ENCODE assay signal across 6 cellular contexts in the genomic region with DNA sequence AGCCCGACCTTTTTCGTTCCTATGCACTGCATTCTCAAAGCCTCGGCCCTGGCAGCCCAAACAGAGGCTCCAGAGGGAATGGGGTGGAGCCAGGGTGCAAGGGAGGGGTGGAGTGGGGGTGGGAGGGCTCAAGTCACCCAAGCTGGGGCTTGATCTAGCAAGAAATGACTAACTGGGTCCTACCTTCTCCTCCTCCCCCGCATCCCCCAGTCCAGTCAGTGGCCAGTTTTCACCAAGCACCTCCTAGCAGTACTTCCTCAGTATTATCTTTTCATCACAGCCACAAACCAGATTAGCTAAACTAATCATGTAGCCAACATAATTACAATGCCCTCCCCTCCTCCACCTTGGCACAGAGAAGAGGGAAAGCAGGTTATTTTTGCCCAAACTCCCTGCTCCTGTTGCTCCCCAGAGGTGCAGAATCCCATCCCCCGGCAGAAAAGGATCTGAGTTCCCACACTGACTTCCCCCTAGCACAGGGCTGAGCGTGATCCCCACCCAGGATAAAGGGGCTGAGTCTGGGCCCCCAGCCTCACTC. TPM values are rescaled to one million over a fixed set of nuclear protein-coding genes. Genes with fewer than 3 reads are reported as not detected.
DNase-seq lines count a peak whose midpoint lies in the region; ATAC-seq and TF ChIP-seq lines count a peak whose summit lies in the region.

No MANE protein-coding gene starts in this region.

- TF ChIP-seq CTCF in 22Rv1 (IDR thresholded peaks at IDR 0.05): no peak

- peak overlapping the region; percentile 81 for H3K27ac ChIP-seq in 22Rv1

- peak; percentile 16 for ATAC-seq in left ventricle myocardium superior

- DNase-seq in NCI-H226 (peak; percentile 72), left ventricle myocardium superior (peak; percentile 79), posterior cingulate gyrus (no peak), retina (no peak), NCI-H2171 treated with DMSO at 0.1 percent for 48 hours (lab: John Stamatoyannopoulos, UW) (no peak)

- intact Hi-C loops in left ventricle myocardium superior (cut with micrococcal nuclease): no loop called here
- intact Hi-C loops in posterior cingulate gyrus (cut with DNase I): no loop called here

RNA-seq across cellular contexts. Expression of a gene that starts 2.2 kb away (rescaled TPM):
- total RNA-seq in left ventricle myocardium superior: 217 TPM

RNA-seq across cellular contexts. Expression of a gene that starts 27.5 kb away (rescaled TPM):
- total RNA-seq in left ventricle myocardium superior: 7.0 TPM

RNA-seq across cellular contexts. Expression of a gene that starts 28.5 kb away (rescaled TPM):
- total RNA-seq in left ventricle myocardium superior: 10.2 TPM

RNA-seq across cellular contexts. Expression of a gene that starts 49.8 kb away (rescaled TPM):
- total RNA-seq in left ventricle myocardium superior: not detected

RNA-seq across cellular contexts. Expression of a gene that starts 51.8 kb away (rescaled TPM):
- total RNA-seq in left ventricle myocardium superior: 19.3 TPM

Comparison
In these comparisons a context has a peak if more than half of its experiments do, and no peak if none do; other contexts are left out.
1. DNase-seq: peak in NCI-H226 (single experiment) and left ventricle myocardium superior (single experiment); none in posterior cingulate gyrus (0 of 10), retina (single experiment) and NCI-H2171 treated with DMSO at 0.1 percent for 48 hours (single experiment).